Comparison of ENCODE assay signal across 12 cellular contexts in genomic region chr7:50869108-50869716, GRCh38.
DNase-seq lines count a peak whose midpoint lies in the region; ATAC-seq and TF ChIP-seq lines count a peak whose summit lies in the region.
"Had no signal": no experiment of that assay in that cellular context is flagged by ENCODE, and none has a peak within 500 bp of the region (broad histone marks: within the 10 kb centered on the region; RNA-seq: fewer than 3 reads in every experiment).

No MANE protein-coding gene starts in this region.

- H3K4me2 ChIP-seq in mammary epithelial cell (ENCODE audit: insufficient read depth, low read depth, low read length), result peak overlapping the region; percentile 29

- H3K4me3 ChIP-seq in mammary epithelial cell (replicated peaks in 1 of 3; ENCODE audit: insufficient read depth in 1 of 3, low read depth in 2 of 3, low read length in 3 of 3), result no peak overlapping the region
- H3K4me3 ChIP-seq in H7 (ENCODE audit: insufficient read depth, low read depth, low read length), result no peak overlapping the region
- H3K4me3 ChIP-seq: adrenal gland, skin epidermis had no signal

- dilution Hi-C loops in mammary epithelial cell (cut with HindIII; ENCODE audit: low sequenced_read_pairs), result no loop called here

- no peaks in the 10 kb centered on the region for H4K20me1 ChIP-seq in mammary epithelial cell (ENCODE audit: insufficient read depth, low read length)

- DNase-seq in HS-5 (ENCODE audit: low read depth) (peak; percentile 25), mammary epithelial cell (peak; percentile 82), hepatic stellate cell (ENCODE audit: low spot score) (peak; percentile 79), H7 (no peak)
- DNase-seq: islet precursor cell had no signal

- ATAC-seq in HG03571 (IDR thresholded peaks at IDR 0.05; ENCODE audit: unreplicated experiment) (no peak), HG02642 (IDR thresholded peaks at IDR 0.05; ENCODE audit: poor library complexity, unreplicated experiment) (no peak), HG03378 (IDR thresholded peaks at IDR 0.05; ENCODE audit: unreplicated experiment) (no peak)
- ATAC-seq: stimulated activated memory B cell treated with anti-CD40 and anti-IgM and Interleukin-4, amounts not matched to agents 10 μg/mL and 1 μg/mL and 100 μg/mL, for 72 hours had no signal

- no peaks in the 10 kb centered on the region for H3K79me2 ChIP-seq in mammary epithelial cell (ENCODE audit: insufficient read depth, low read length)

- no peaks in the 10 kb centered on the region for H3K9me3 ChIP-seq in mammary epithelial cell (replicated peaks; ENCODE audit: insufficient read depth, low read length)
- H3K9me3 ChIP-seq: adrenal gland had no signal

- intact Hi-C loops in mammary epithelial cell (cut with micrococcal nuclease), result no loop called here

- H2AFZ ChIP-seq in mammary epithelial cell (ENCODE audit: low read depth, low read length), result peak overlapping the region; percentile 57

- peaks cover 17% of the 10 kb centered on the region for H3K4me1 ChIP-seq in mammary epithelial cell (ENCODE audit: insufficient read depth, low read length)
- H3K4me1 ChIP-seq: adrenal gland had no signal

- H3K27me3 ChIP-seq in mammary epithelial cell (ENCODE audit: insufficient read depth, low read length), result peaks cover 2% of the 10 kb centered on the region
- H3K27me3 ChIP-seq in H7 (ENCODE audit: control insufficient read depth, insufficient read depth, low read length), result no peaks in the 10 kb centered on the region
- H3K27me3 ChIP-seq: adrenal gland had no signal

- H3K27ac ChIP-seq in mammary epithelial cell (ENCODE audit: insufficient read depth, low read depth, low read length) (peak overlapping the region; percentile 48), temporal lobe (ENCODE audit: low read depth, low read length) (peak overlapping the region; percentile 75)
- H3K27ac ChIP-seq: adrenal gland, skin epidermis had no signal

- peak overlapping the region; percentile 31 for H3K9ac ChIP-seq in mammary epithelial cell (ENCODE audit: insufficient read depth, low read length)

- H3K36me3 ChIP-seq in mammary epithelial cell (ENCODE audit: insufficient read depth, low read length) (no peaks in the 10 kb centered on the region), H7 (replicated peaks; ENCODE audit: control insufficient read depth, insufficient read depth, low read length) (no peaks in the 10 kb centered on the region; the same call in 1 of the 2 replicates)
- H3K36me3 ChIP-seq: adrenal gland had no signal

- in situ Hi-C loops in mammary epithelial cell (cut with MboI; ENCODE audit: low sequenced_read_pairs in 2 of 2), result no loop called here

- no peak for TF ChIP-seq CTCF in mammary epithelial cell (conservative IDR thresholded peaks at IDR 0.05 in 1 of 2, IDR thresholded peaks at IDR 0.05 in 1 of 2; ENCODE audit: extremely low read depth in 1 of 2, insufficient read depth in 1 of 2, low read depth in 1 of 2, low read length in 2 of 2)

- WGBS in mammary epithelial cell (ENCODE audit: low coverage, missing lambda C conversion rate), result 19% methylated on average over 5 of the region's 5 CpGs

- no TSS peak for BruUV-seq in mammary epithelial cell (replicated peaks; lab: Mats Ljungman, UMichigan)

- CTCF ChIA-PET in mammary epithelial cell (lab: Charles Lee; ENCODE audit: low non-redundant PET), result no interaction called here
